In genomic region chr9:12329623-12329985, GRCh38 we compare ENCODE assay signal across 19 cellular contexts.
DNase-seq lines count a peak whose midpoint lies in the region; FAIRE-seq and TF ChIP-seq lines count a peak whose summit lies in the region.
"Had no signal": no experiment of that assay in that cellular context is flagged by ENCODE, and none has a peak within 500 bp of the region (broad histone marks: within the 10 kb centered on the region; RNA-seq: fewer than 3 reads in every experiment).

No MANE protein-coding gene starts in this region.

- no peak overlapping the region for H3K4me2 ChIP-seq in OCI-LY7 (ENCODE audit: low read length)
- H3K4me2 ChIP-seq: BLaER1, PC-9 had no signal

- POLR2A ChIA-PET in OCI-LY7 (lab: Charles Lee), result no interaction called here

- FAIRE-seq in D721Med (lab: Jason Lieb, UNC), result no peak
- FAIRE-seq: GM12891 had no signal

- no TSS peak for BruUV-seq in OCI-LY7 (replicated peaks; lab: Mats Ljungman, UMichigan)

- no peak overlapping the region for H2AFZ ChIP-seq in OCI-LY7 (ENCODE audit: low read length)
- H2AFZ ChIP-seq: PC-9 had no signal

- no peak for DNase-seq in OCI-LY7 (ENCODE audit: low spot score)
- no peak for DNase-seq in DMS153 (lab: John Stamatoyannopoulos, UW)
- no peak for DNase-seq in NCI-H524 (lab: John Stamatoyannopoulos, UW)
- DNase-seq in D721Med (ENCODE audit: insufficient read length, low spot score), result no peak
- no peak for DNase-seq in cerebellar nuclear complex (lab: John Stamatoyannopoulos, UW)
- DNase-seq: CD4-positive, alpha-beta memory T cell; NCI-H1436; NCI-H187; NCI-H2081 treated with DMSO at 0.1 percent for 48 hours; NCI-H2171; NCI-H510A had no signal

- H3K36me3 ChIP-seq in OCI-LY7 (ENCODE audit: insufficient read depth, low read length) (no peaks in the 10 kb centered on the region), liver (ENCODE audit: control insufficient read depth in 4 of 4, insufficient read depth in 3 of 4, low read depth in 1 of 4, low read length in 3 of 4) (no peaks in the 10 kb centered on the region)
- H3K36me3 ChIP-seq: BLaER1, SJCRH30 had no signal

- intact Hi-C loops in OCI-LY7 (cut with micrococcal nuclease; ENCODE audit: unreplicated experiment), result no loop called here

- peaks cover 0 to 11% (median 4%) of the 10 kb centered on the region in 5 experiments for H3K9me3 Mint-ChIP-seq in brain

- peaks cover 6% of the 10 kb centered on the region for H3K4me1 Mint-ChIP-seq in brain
- H3K4me1 Mint-ChIP-seq: CD4-positive, alpha-beta memory T cell had no signal

- CTCF ChIA-PET in OCI-LY7 (lab: Charles Lee; ENCODE audit: unreplicated experiment), result no interaction called here

- H4K20me1 ChIP-seq in OCI-LY7 (ENCODE audit: insufficient read depth, low read length), result no peaks in the 10 kb centered on the region
- H4K20me1 ChIP-seq: BLaER1 had no signal

- no peak overlapping the region for H3K27ac ChIP-seq in C4-2B
- no peak overlapping the region for H3K27ac ChIP-seq in OCI-LY7 (ENCODE audit: low read depth, low read length, poor library complexity, severe bottlenecking)
- H3K27ac ChIP-seq in liver (ENCODE audit: low read depth in 1 of 2, low read length in 2 of 2), result no peak overlapping the region
- H3K27ac ChIP-seq: BLaER1, HL-60, PC-9, SJCRH30 had no signal

- TF ChIP-seq RAD21 in liver (IDR thresholded peaks at IDR 0.05), result no peak

- H3K36me3 Mint-ChIP-seq in brain, result no peaks in the 10 kb centered on the region
- H3K36me3 Mint-ChIP-seq: CD4-positive, alpha-beta memory T cell had no signal

- no peaks in the 10 kb centered on the region for H3K9me2 ChIP-seq in OCI-LY7 (ENCODE audit: insufficient read depth, low read length)

- no peaks in the 10 kb centered on the region for H3K27me3 ChIP-seq in liver (ENCODE audit: control insufficient read depth in 4 of 4, insufficient read depth in 4 of 4, low read length in 3 of 4)
- H3K27me3 ChIP-seq: BLaER1, SJCRH30 had no signal

- H3K4me3 Mint-ChIP-seq in brain, result no peak overlapping the region
- H3K4me3 Mint-ChIP-seq: CD4-positive, alpha-beta memory T cell had no signal

- peaks cover 4% of the 10 kb centered on the region for H3K27me3 Mint-ChIP-seq in brain
- H3K27me3 Mint-ChIP-seq: CD4-positive, alpha-beta memory T cell had no signal

- TF ChIP-seq CTCF in C4-2B (conservative IDR thresholded peaks at IDR 0.05) (peak; percentile 48), OCI-LY7 (conservative IDR thresholded peaks at IDR 0.05; ENCODE audit: low read length) (peak; percentile 17; the same call in 1 of the 2 replicates), brain (conservative IDR thresholded peaks at IDR 0.05) (peak; percentile 5 to 25), liver (IDR thresholded peaks at IDR 0.05; ENCODE audit: low read depth, low read length, missing input control) (no peak), D721Med (IDR thresholded peaks at IDR 0.05; ENCODE audit: insufficient read depth, missing control alignments) (no peak)

- no peak overlapping the region for H3K9ac ChIP-seq in liver (ENCODE audit: low read depth in 1 of 2, low read length in 2 of 2)
- H3K9ac ChIP-seq: BLaER1 had no signal

- H3K27ac Mint-ChIP-seq in brain, result peak overlapping the region in 1 of 5 experiments; percentile 44
- H3K27ac Mint-ChIP-seq: CD4-positive, alpha-beta memory T cell had no signal

- H3K9me3 ChIP-seq in OCI-LY7 (ENCODE audit: low read length), result no peaks in the 10 kb centered on the region
- no peaks in the 10 kb centered on the region for H3K9me3 ChIP-seq in liver (ENCODE audit: control insufficient read depth in 4 of 4, low read length in 3 of 4)
- H3K9me3 ChIP-seq: BLaER1, SJCRH30 had no signal

- 66% methylated on average over 5 of the region's 5 CpGs for WGBS in liver

- H3K4me3 ChIP-seq in OCI-LY7 (ENCODE audit: low read depth, low read length, poor library complexity, severe bottlenecking) (no peak overlapping the region), liver (ENCODE audit: low read depth in 1 of 3, low read length in 3 of 3) (no peak overlapping the region)
- H3K4me3 ChIP-seq: BLaER1, PC-9, SJCRH30 had no signal

- H3K79me2 ChIP-seq in OCI-LY7 (ENCODE audit: insufficient read depth, low read depth, low read length), result no peaks in the 10 kb centered on the region

- H3K4me1 ChIP-seq in OCI-LY7 (ENCODE audit: insufficient read depth, low read length, poor library complexity, severe bottlenecking), result no peaks in the 10 kb centered on the region
- H3K4me1 ChIP-seq in liver (ENCODE audit: control insufficient read depth in 4 of 4, insufficient read depth in 4 of 4, low read length in 3 of 4), result peaks cover 0 to 7% (median 4%) of the 10 kb centered on the region in 4 donors
- H3K4me1 ChIP-seq: BLaER1, SJCRH30 had no signal

TF ChIP-seq in liver, 16 proteins besides CTCF, POLR2A, EP300 and RAD21:
- TF ChIP-seq SP1 (IDR thresholded peaks at IDR 0.05) (peak; percentile 1), FOXA2 (IDR thresholded peaks at IDR 0.05) (no peak), RXRA (IDR thresholded peaks at IDR 0.05) (no peak), REST (IDR thresholded peaks at IDR 0.05) (no peak)
TF ChIP-seq in liver: peak in this region for 1.

Comparison
In these comparisons a context has a peak if more than half of its experiments do, and no peak if none do; other contexts are left out.
1. CTCF ChIP-seq: peak in C4-2B (single experiment), OCI-LY7 (single experiment) and brain (2 of 2); none in liver (single experiment) and D721Med (single experiment).